8 cellular contexts compared by ENCODE assay signal in the genomic region with DNA sequence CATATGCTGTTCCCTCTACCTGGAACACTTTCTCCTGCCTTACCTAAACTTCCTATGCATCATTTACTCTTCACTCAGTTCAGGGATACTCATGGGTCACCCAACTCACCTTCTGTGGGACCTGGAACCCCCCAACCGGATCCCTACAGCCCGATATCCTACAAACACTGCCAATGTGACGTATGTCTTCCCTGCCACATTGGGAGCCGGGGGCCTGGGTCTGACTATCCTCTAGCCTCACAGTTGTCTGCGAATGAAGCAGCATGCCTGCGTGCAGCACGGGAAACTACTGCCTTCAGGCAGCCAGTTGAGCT. TPM values are rescaled to one million over a fixed set of nuclear protein-coding genes. Genes with fewer than 3 reads are reported as not detected.
DNase-seq lines count a peak whose midpoint lies in the region; ATAC-seq and TF ChIP-seq lines count a peak whose summit lies in the region.

No MANE protein-coding gene starts in this region.

- ATAC-seq in RWPE2 (ENCODE audit: low read depth) (no peak), GM21381 (IDR thresholded peaks at IDR 0.05; ENCODE audit: unreplicated experiment) (no peak)

- H3K27me3 ChIP-seq in RWPE2 (ENCODE audit: insufficient read depth, poor library complexity, severe bottlenecking) (no peaks in the 10 kb centered on the region), esophagus muscularis mucosa (peaks cover 0 to 3% (median 0%) of the 10 kb centered on the region in 4 donors), trophoblast cell (ENCODE audit: insufficient read depth, low read length) (peaks cover under 1% of the 10 kb centered on the region)

- H3K9me3 ChIP-seq in ES-I3 (ENCODE audit: control insufficient read depth, insufficient read depth, low read length), result no peaks in the 10 kb centered on the region
- no peaks in the 10 kb centered on the region for H3K9me3 ChIP-seq in RWPE2 (ENCODE audit: severe bottlenecking)
- H3K9me3 ChIP-seq in esophagus muscularis mucosa, result no peaks in the 10 kb centered on the region
- peaks cover 2% of the 10 kb centered on the region for H3K9me3 ChIP-seq in trophoblast cell (ENCODE audit: insufficient read depth, low read depth, low read length)

- DNase-seq in RWPE2 (ENCODE audit: low spot score), result no peak
- DNase-seq in esophagus muscularis mucosa (ENCODE audit: extremely low spot score), result no peak
- DNase-seq in trophoblast cell, result no peak
- no peak for DNase-seq in hippocampal formation (lab: John Stamatoyannopoulos, UW)
- no peak for DNase-seq in NCI-H1930 (lab: John Stamatoyannopoulos, UW)
- no peak for DNase-seq in GF-D8 (lab: John Stamatoyannopoulos, UW)

- peak overlapping the region; percentile 58 for H3K9ac ChIP-seq in ES-I3 (ENCODE audit: low read depth, low read length)
- H3K9ac ChIP-seq in trophoblast cell (ENCODE audit: low read length), result peak overlapping the region; percentile 61

- intact Hi-C loops in esophagus muscularis mucosa (cut with DNase I), result no loop called here

- H3K79me1 ChIP-seq in trophoblast cell (ENCODE audit: low read length), result peaks cover 5% of the 10 kb centered on the region

- no peak for TF ChIP-seq POLR2A in esophagus muscularis mucosa (IDR thresholded peaks at IDR 0.05; ENCODE audit: low read depth)

- H3K4me3 ChIP-seq in RWPE2 (ENCODE audit: severe bottlenecking) (peak overlapping the region; percentile 80), esophagus muscularis mucosa (peak overlapping the region; percentile 71 to 97 (median 74)), trophoblast cell (ENCODE audit: low read depth, low read length) (peak overlapping the region; percentile 90)

- H2BK120ac ChIP-seq in trophoblast cell (ENCODE audit: insufficient read depth, low read length, poor library complexity), result no peak overlapping the region

- peak overlapping the region; percentile 53 for H3K27ac ChIP-seq in RWPE2 (ENCODE audit: poor library complexity, severe bottlenecking)
- H3K27ac ChIP-seq in esophagus muscularis mucosa (replicated peaks in 1 of 4), result peak overlapping the region; percentile 87 to 96 (median 91)
- no peak overlapping the region for H3K27ac ChIP-seq in trophoblast cell (ENCODE audit: low read depth, low read length)

- TF ChIP-seq CTCF in RWPE2 (IDR thresholded peaks at IDR 0.05; ENCODE audit: poor library complexity, severe bottlenecking) (no peak), esophagus muscularis mucosa (IDR thresholded peaks at IDR 0.05) (no peak)

- peak overlapping the region; percentile 15 for H4K12ac ChIP-seq in trophoblast cell (ENCODE audit: low read depth, low read length)

- no peak overlapping the region for H3K23ac ChIP-seq in trophoblast cell (ENCODE audit: low read length)

- peak overlapping the region; percentile 22 for H4K91ac ChIP-seq in trophoblast cell (ENCODE audit: low read depth, low read length)

- H2BK5ac ChIP-seq in trophoblast cell (ENCODE audit: low read depth, low read length, poor library complexity), result no peak overlapping the region

- H3K4ac ChIP-seq in trophoblast cell (ENCODE audit: low read depth, low read length), result peak overlapping the region; percentile 22

- H2AK5ac ChIP-seq in trophoblast cell (ENCODE audit: low read length), result peak overlapping the region; percentile 35

- no peaks in the 10 kb centered on the region for H3K36me3 ChIP-seq in ES-I3 (ENCODE audit: insufficient read depth, low read length)
- H3K36me3 ChIP-seq in RWPE2 (ENCODE audit: low read depth), result peaks cover 12% of the 10 kb centered on the region; the same call in 1 of the 2 replicates
- peaks cover 14 to 46% (median 39%) of the 10 kb centered on the region in 4 donors for H3K36me3 ChIP-seq in esophagus muscularis mucosa
- H3K36me3 ChIP-seq in trophoblast cell (ENCODE audit: control insufficient read depth in 1 of 2, insufficient read depth in 2 of 2, low read length in 2 of 2), result peaks cover 32 to 35% of the 10 kb centered on the region in 2 experiments

- TF ChIP-seq EP300 in esophagus muscularis mucosa (IDR thresholded peaks at IDR 0.05), result no peak

- no peaks in the 10 kb centered on the region for H3K4me1 ChIP-seq in ES-I3 (ENCODE audit: insufficient read depth, low read length)
- H3K4me1 ChIP-seq in RWPE2 (ENCODE audit: insufficient read depth, poor library complexity, severe bottlenecking), result no peaks in the 10 kb centered on the region
- H3K4me1 ChIP-seq in esophagus muscularis mucosa, result peaks cover 43 to 74% (median 55%) of the 10 kb centered on the region in 4 donors
- peaks cover 17 to 26% of the 10 kb centered on the region in 2 experiments for H3K4me1 ChIP-seq in trophoblast cell (ENCODE audit: control insufficient read depth in 1 of 2, insufficient read depth in 2 of 2, low read length in 2 of 2)

- H3K14ac ChIP-seq in trophoblast cell (ENCODE audit: low read length), result peak overlapping the region; percentile 63

- 13% methylated on average over 4 of the region's 7 CpGs for whole genome bisulfite sequencing in esophagus muscularis mucosa
- no CpG with 5 or more reads among the region's 7 CpGs for WGBS in trophoblast cell (ENCODE audit: extremely low coverage, insufficient coverage, insufficient read length)

- H3K79me2 ChIP-seq in trophoblast cell (ENCODE audit: control insufficient read depth, insufficient read depth, low read length, poor library complexity), result peaks cover 2% of the 10 kb centered on the region

- H2AFZ ChIP-seq in trophoblast cell (ENCODE audit: insufficient read depth, low read length, poor library complexity), result peak overlapping the region; percentile 47

- no peak overlapping the region for H2BK12ac ChIP-seq in trophoblast cell (ENCODE audit: low read length)

- H4K8ac ChIP-seq in trophoblast cell (ENCODE audit: low read depth, low read length), result peak overlapping the region; percentile 64

- peak overlapping the region; percentile 31 for H3K18ac ChIP-seq in trophoblast cell (ENCODE audit: low read length)

- peak overlapping the region; percentile 76 for H3K4me2 ChIP-seq in trophoblast cell (ENCODE audit: low read length)

RNA-seq across cellular contexts. Expression of a gene that starts 0.4 kb away (rescaled TPM):
- total RNA-seq in esophagus muscularis mucosa, result 10 to 100 TPM; 10.4 to 16.7 (median 14.2) TPM
- polyA plus RNA-seq in trophoblast cell (2013), result 13.1 TPM in 2 replicates

RNA-seq across cellular contexts. Expression of a gene that starts 0.5 kb away (rescaled TPM):
- 10 to 100 TPM in 1 of 4 donors, 1 to 10 TPM in 3; 5.4 to 12.4 (median 8.1) TPM for total RNA-seq in esophagus muscularis mucosa
- polyA plus RNA-seq in trophoblast cell (2013), result 14.7 and 16.2 TPM in 2 replicates

RNA-seq across cellular contexts. Expression of a gene that starts 4.6 kb away (rescaled TPM):
- total RNA-seq in esophagus muscularis mucosa, result under 1 TPM in 3 of 4 donors, not detected in 1; 0.50 to 0.57 (median 0.52) TPM
- 0.45 and 0.51 TPM in 2 replicates for polyA plus RNA-seq in trophoblast cell (2013)

RNA-seq across cellular contexts. Expression of a gene that starts 9.2 kb away (rescaled TPM):
- 10 to 100 TPM; 37.0 to 85.6 (median 66.3) TPM for total RNA-seq in esophagus muscularis mucosa
- 43.3 and 44.6 TPM in 2 replicates for polyA plus RNA-seq in trophoblast cell (2013)

RNA-seq across cellular contexts. Expression of a gene that starts 9.5 kb away (rescaled TPM):
- total RNA-seq in esophagus muscularis mucosa, result 10 to 100 TPM; 28.7 to 44.2 (median 33.2) TPM
- 15.1 and 16.0 TPM in 2 replicates for polyA plus RNA-seq in trophoblast cell (2013)
